In the genomic region with DNA sequence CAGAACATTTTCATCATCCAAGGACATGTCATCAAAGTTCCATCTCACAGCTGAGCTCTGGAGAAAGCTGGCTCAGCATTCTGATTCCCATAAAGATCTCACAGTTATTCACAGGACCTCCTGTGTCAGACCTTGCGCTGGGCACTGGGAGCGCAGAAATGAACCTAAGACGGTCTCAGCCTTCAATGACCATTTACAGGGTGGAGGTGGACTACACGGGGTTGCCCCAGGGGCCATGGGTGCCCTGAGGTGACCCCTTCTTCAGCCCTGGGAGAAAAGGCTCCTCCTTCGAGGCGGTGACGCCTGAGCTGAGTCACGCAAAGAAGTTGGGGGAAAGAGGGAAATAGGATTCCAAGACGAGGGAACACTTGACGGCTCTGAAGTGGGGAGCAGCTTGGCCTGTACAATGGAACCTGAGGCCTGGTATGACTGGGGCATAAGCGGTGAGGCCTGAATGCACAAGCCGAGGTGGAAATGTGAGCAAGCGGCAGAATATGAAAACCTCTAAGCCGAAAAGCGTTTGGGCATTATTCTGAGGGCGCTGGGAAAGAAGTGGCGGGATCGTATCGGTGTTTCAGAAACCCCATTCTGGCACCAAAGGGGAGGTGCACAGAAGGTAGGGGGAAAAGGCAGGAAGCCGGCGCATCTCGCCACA, we compare ENCODE assay signal across 1 cellular context.
A peak's percentile ranks its signal among the peaks of the same experiment; 100 is the strongest.
TF ChIP-seq lines count a peak whose summit lies in the region.

No MANE protein-coding gene starts in this region.

TF ChIP-seq in K562, 482 proteins besides CTCF, POLR2A, EP300 and RAD21 (continued from another document and continues in another):
- TF ChIP-seq, protein P1, sequence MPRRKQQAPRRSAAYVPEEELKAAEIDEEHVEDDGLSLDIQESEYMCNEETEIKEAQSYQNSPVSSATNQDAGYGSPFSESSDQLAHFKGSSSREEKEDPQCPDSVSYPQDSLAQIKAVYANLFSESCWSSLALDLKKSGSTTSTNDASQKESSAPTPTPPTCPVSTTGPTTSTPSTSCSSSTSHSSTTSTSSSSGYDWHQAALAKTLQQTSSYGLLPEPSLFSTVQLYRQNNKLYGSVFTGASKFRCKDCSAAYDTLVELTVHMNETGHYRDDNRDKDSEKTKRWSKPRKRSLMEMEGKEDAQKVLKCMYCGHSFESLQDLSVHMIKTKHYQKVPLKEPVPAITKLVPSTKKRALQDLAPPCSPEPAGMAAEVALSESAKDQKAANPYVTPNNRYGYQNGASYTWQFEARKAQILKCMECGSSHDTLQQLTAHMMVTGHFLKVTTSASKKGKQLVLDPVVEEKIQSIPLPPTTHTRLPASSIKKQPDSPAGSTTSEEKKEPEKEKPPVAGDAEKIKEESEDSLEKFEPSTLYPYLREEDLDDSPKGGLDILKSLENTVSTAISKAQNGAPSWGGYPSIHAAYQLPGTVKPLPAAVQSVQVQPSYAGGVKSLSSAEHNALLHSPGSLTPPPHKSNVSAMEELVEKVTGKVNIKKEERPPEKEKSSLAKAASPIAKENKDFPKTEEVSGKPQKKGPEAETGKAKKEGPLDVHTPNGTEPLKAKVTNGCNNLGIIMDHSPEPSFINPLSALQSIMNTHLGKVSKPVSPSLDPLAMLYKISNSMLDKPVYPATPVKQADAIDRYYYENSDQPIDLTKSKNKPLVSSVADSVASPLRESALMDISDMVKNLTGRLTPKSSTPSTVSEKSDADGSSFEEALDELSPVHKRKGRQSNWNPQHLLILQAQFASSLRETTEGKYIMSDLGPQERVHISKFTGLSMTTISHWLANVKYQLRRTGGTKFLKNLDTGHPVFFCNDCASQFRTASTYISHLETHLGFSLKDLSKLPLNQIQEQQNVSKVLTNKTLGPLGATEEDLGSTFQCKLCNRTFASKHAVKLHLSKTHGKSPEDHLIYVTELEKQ (CRISPR knock-in tag; IDR thresholded peaks at IDR 0.05), result no peak
- TF ChIP-seq PRDM10 (IDR thresholded peaks at IDR 0.05; ENCODE audit: partially characterized antibody), result no peak
- TF ChIP-seq YBX1 (IDR thresholded peaks at IDR 0.05), result no peak
- TF ChIP-seq U2AF2 (optimal IDR thresholded peaks at IDR 0.05; ENCODE audit: low read depth, low read length), result no peak
- no peak for TF ChIP-seq ADNP (tag; IDR thresholded peaks at IDR 0.05)
- TF ChIP-seq NUFIP1 (IDR thresholded peaks at IDR 0.05; ENCODE audit: partially characterized antibody), result no peak
- TF ChIP-seq TOE1 (IDR thresholded peaks at IDR 0.05; ENCODE audit: borderline replicate concordance), result 0 out of 2 replicates have a peak, but pooled peaks have one; percentile 13
- TF ChIP-seq TOE1 (CRISPR knock-in tag; IDR thresholded peaks at IDR 0.05; ENCODE audit: borderline replicate concordance, low read depth), result no peak
- no peak for TF ChIP-seq ZNF263 (CRISPR knock-in tag; IDR thresholded peaks at IDR 0.05; ENCODE audit: borderline replicate concordance)
- TF ChIP-seq RNF2 (IDR thresholded peaks at IDR 0.05), result 0 out of 2 replicates have a peak, but pooled peaks have one; percentile 43
- no peak for TF ChIP-seq DEAF1 (CRISPR knock-in tag; IDR thresholded peaks at IDR 0.05)
- no peak for TF ChIP-seq ZNF239 (CRISPR knock-in tag; IDR thresholded peaks at IDR 0.05)
- no peak for TF ChIP-seq PPARD (CRISPR knock-in tag; IDR thresholded peaks at IDR 0.05)
- no peak for TF ChIP-seq PCBP1 (IDR thresholded peaks at IDR 0.05; ENCODE audit: low read depth, low read length, poor library complexity, severe bottlenecking)
- TF ChIP-seq, protein P2, sequence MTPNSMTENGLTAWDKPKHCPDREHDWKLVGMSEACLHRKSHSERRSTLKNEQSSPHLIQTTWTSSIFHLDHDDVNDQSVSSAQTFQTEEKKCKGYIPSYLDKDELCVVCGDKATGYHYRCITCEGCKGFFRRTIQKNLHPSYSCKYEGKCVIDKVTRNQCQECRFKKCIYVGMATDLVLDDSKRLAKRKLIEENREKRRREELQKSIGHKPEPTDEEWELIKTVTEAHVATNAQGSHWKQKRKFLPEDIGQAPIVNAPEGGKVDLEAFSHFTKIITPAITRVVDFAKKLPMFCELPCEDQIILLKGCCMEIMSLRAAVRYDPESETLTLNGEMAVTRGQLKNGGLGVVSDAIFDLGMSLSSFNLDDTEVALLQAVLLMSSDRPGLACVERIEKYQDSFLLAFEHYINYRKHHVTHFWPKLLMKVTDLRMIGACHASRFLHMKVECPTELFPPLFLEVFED (CRISPR knock-in tag; conservative IDR thresholded peaks at IDR 0.05), result no peak; the same call in 1 of the 2 replicates
- TF ChIP-seq PRPF4 (IDR thresholded peaks at IDR 0.05; ENCODE audit: insufficient read depth, low read depth, low read length, poor library complexity, severe bottlenecking), result no peak
- no peak for TF ChIP-seq POLR2AphosphoS2 (IDR thresholded peaks at IDR 0.05; ENCODE audit: low read length)
- no peak; the same call in 1 of the 2 replicates for TF ChIP-seq TEAD4 (IDR thresholded peaks at IDR 0.05; ENCODE audit: low read length)
- TF ChIP-seq TEAD4 (CRISPR knock-in tag; IDR thresholded peaks at IDR 0.05; ENCODE audit: borderline replicate concordance), result no peak
- peak; percentile 79; the same call in 1 of the 2 replicates for TF ChIP-seq DPF2 (IDR thresholded peaks at IDR 0.05)
- no peak for TF ChIP-seq ZNF717 (CRISPR knock-in tag; IDR thresholded peaks at IDR 0.05)
- no peak for TF ChIP-seq ETV6 (IDR thresholded peaks at IDR 0.05; ENCODE audit: borderline replicate concordance in 1 of 2, low read depth in 2 of 2, low read length in 1 of 2)
- no peak for TF ChIP-seq ETV6 (CRISPR knock-in tag; IDR thresholded peaks at IDR 0.05; ENCODE audit: borderline replicate concordance)
- no peak for TF ChIP-seq KHSRP (IDR thresholded peaks at IDR 0.05)
- TF ChIP-seq ZNF668 (CRISPR knock-in tag; IDR thresholded peaks at IDR 0.05), result no peak
- TF ChIP-seq GTF2A2 (tag; IDR thresholded peaks at IDR 0.05), result no peak
- no peak for TF ChIP-seq PML (IDR thresholded peaks at IDR 0.05; ENCODE audit: low read length)
- TF ChIP-seq ATF7 (IDR thresholded peaks at IDR 0.05), result peak; percentile 59
- no peak for TF ChIP-seq SMAD1 (IDR thresholded peaks at IDR 0.05; ENCODE audit: low read depth, low read length, partially characterized antibody)
- no peak for TF ChIP-seq ZNF143 (CRISPR knock-in tag; IDR thresholded peaks at IDR 0.05)
- no peak for TF ChIP-seq MYBL2 (IDR thresholded peaks at IDR 0.05; ENCODE audit: low read depth)
- no peak for TF ChIP-seq MYBL2 (CRISPR knock-in tag; IDR thresholded peaks at IDR 0.05; ENCODE audit: borderline replicate concordance)
- TF ChIP-seq, protein P3, sequence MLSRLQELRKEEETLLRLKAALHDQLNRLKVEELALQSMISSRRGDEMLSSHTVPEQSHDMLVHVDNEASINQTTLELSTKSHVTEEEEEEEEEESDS (CRISPR knock-in tag; IDR thresholded peaks at IDR 0.05), result no peak
- TF ChIP-seq POU5F1 (IDR thresholded peaks at IDR 0.05; ENCODE audit: borderline replicate concordance, low read depth, low read length, partially characterized antibody), result no peak
- no peak for TF ChIP-seq KDM4B (IDR thresholded peaks at IDR 0.05; ENCODE audit: borderline replicate concordance in 2 of 2, low read depth in 1 of 2)
- TF ChIP-seq HMG20A (CRISPR knock-in tag; conservative IDR thresholded peaks at IDR 0.05), result no peak
- no peak for TF ChIP-seq RBM17 (IDR thresholded peaks at IDR 0.05; ENCODE audit: borderline replicate concordance, low read depth, low read length)
- no peak for TF ChIP-seq FOXA1 (IDR thresholded peaks at IDR 0.05; ENCODE audit: borderline replicate concordance)
- TF ChIP-seq ZZZ3 (IDR thresholded peaks at IDR 0.05), result no peak
- TF ChIP-seq, protein P4, sequence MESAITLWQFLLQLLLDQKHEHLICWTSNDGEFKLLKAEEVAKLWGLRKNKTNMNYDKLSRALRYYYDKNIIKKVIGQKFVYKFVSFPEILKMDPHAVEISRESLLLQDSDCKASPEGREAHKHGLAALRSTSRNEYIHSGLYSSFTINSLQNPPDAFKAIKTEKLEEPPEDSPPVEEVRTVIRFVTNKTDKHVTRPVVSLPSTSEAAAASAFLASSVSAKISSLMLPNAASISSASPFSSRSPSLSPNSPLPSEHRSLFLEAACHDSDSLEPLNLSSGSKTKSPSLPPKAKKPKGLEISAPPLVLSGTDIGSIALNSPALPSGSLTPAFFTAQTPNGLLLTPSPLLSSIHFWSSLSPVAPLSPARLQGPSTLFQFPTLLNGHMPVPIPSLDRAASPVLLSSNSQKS (CRISPR knock-in tag; IDR thresholded peaks at IDR 0.05), result no peak
- TF ChIP-seq HLTF (IDR thresholded peaks at IDR 0.05), result no peak; the same call in 1 of the 2 replicates
- TF ChIP-seq ARID1B (IDR thresholded peaks at IDR 0.05), result peak; percentile 70
- no peak for TF ChIP-seq TCF7 (IDR thresholded peaks at IDR 0.05; ENCODE audit: borderline replicate concordance)
- TF ChIP-seq, protein P5, sequence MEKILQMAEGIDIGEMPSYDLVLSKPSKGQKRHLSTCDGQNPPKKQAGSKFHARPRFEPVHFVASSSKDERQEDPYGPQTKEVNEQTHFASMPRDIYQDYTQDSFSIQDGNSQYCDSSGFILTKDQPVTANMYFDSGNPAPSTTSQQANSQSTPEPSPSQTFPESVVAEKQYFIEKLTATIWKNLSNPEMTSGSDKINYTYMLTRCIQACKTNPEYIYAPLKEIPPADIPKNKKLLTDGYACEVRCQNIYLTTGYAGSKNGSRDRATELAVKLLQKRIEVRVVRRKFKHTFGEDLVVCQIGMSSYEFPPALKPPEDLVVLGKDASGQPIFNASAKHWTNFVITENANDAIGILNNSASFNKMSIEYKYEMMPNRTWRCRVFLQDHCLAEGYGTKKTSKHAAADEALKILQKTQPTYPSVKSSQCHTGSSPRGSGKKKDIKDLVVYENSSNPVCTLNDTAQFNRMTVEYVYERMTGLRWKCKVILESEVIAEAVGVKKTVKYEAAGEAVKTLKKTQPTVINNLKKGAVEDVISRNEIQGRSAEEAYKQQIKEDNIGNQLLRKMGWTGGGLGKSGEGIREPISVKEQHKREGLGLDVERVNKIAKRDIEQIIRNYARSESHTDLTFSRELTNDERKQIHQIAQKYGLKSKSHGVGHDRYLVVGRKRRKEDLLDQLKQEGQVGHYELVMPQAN (IDR thresholded peaks at IDR 0.05; ENCODE audit: borderline replicate concordance), result peak; percentile 82; the same call in 1 of the 2 replicates
- peak in 1 of 2 experiments; percentile 79; a peak in 1 of 4 replicates for TF ChIP-seq MLLT1 (IDR thresholded peaks at IDR 0.05)
- no peak for TF ChIP-seq CEBPG (CRISPR knock-in tag; IDR thresholded peaks at IDR 0.05)
- TF ChIP-seq CEBPG (tag; conservative IDR thresholded peaks at IDR 0.05 in 1 of 2, IDR thresholded peaks at IDR 0.05 in 1 of 2), result no peak
- 0 out of 2 replicates have a peak, but pooled peaks have one; percentile 7 for TF ChIP-seq ZNF79 (CRISPR knock-in tag; IDR thresholded peaks at IDR 0.05; ENCODE audit: low read depth)
- no peak for TF ChIP-seq IRF2 (CRISPR knock-in tag; IDR thresholded peaks at IDR 0.05)
- TF ChIP-seq ZNF696 (CRISPR knock-in tag; conservative IDR thresholded peaks at IDR 0.05), result no peak
- TF ChIP-seq THRAP3 (IDR thresholded peaks at IDR 0.05; ENCODE audit: borderline replicate concordance), result no peak
